22 cellular contexts compared by ENCODE assay signal in the genomic region with DNA sequence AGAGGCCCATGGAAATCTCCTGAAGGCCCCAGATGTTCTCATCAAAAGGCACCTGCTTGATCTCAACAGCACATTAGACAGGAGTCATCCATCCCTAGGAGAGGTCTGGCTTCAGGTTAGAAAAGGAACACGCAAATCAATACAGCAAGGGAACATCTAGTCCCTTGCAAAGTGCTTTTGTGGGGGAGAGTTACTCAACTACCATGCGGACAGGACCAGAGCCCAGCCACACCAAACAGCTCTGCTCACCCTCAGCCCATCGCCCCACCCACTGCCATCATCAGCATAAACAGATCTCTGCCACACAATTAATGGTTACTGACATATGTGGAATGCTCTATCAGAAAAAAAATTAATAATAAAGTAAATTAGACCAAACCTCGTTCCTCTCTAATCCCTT.
"Had no signal": no experiment of that assay in that cellular context is flagged by ENCODE, and none has a peak within 500 bp of the region (broad histone marks: within the 10 kb centered on the region; RNA-seq: fewer than 3 reads in every experiment).

No MANE protein-coding gene starts in this region.

- H3K4me3 ChIP-seq: coronary artery, left ventricle myocardium inferior, pancreas, psoas muscle, right atrium auricular region, thyroid gland had no signal

- H3K9me3 ChIP-seq: left ventricle myocardium inferior, neutrophil, pancreas, psoas muscle, right atrium auricular region, thyroid gland had no signal

- H3K4me1 Mint-ChIP-seq: activated naive CD8-positive, alpha-beta T cell treated with anti-CD3 and anti-CD28 coated beads for 36 hours; memory B cell had no signal

- DNase-seq: activated CD4-positive, alpha-beta T cell treated with anti-CD3 and anti-CD28 coated beads for 1 hour; activated CD4-positive, alpha-beta T cell treated with anti-CD3 and anti-CD28 coated beads, Interleukin-2, amount 50 U/mL, for 1 hour; activated CD8-positive, alpha-beta T cell treated with anti-CD3 and anti-CD28 coated beads, Interleukin-2, amount 10 ng/mL, durations not matched to agents 7 days and 5 days; activated naive CD4-positive, alpha-beta T cell treated with Interleukin-2 at 50 U/mL for 16 hours; activated naive CD8-positive, alpha-beta T cell treated with anti-CD3 and anti-CD28 coated beads for 36 hours; activated T-cell treated with anti-CD3 and anti-CD28 coated beads, Interleukin-2, amount 50 U/mL, for 1 hour; amniotic stem cell; cerebellar nuclear complex; endodermal cell; foreskin keratinocyte; left ventricle myocardium inferior; pancreas; psoas muscle; stimulated activated CD4-positive, alpha-beta T cell treated with anti-CD3 and anti-CD28 coated beads, Interleukin-4, amount 100 ng/mL, for 24 hours; stimulated activated naive CD4-positive, alpha-beta T cell treated with Interleukin-2 at 50 U/mL for 16 hours; thyroid gland had no signal

- H3K27ac ChIP-seq: coronary artery, foreskin keratinocyte, left ventricle myocardium inferior, neutrophil, pancreas, psoas muscle, right atrium auricular region, thyroid gland, VCaP had no signal

- H3K27me3 ChIP-seq: foreskin keratinocyte, neutrophil, pancreas, right atrium auricular region, thyroid gland had no signal

- H3K36me3 ChIP-seq: left ventricle myocardium inferior, neutrophil, pancreas, right atrium auricular region, thyroid gland had no signal

- H3K4me1 ChIP-seq: foreskin keratinocyte, pancreas, psoas muscle, thyroid gland had no signal

- ATAC-seq: activated CD8-positive, alpha-beta T cell treated with anti-CD3 and anti-CD28 coated beads, Interleukin-2, amount 10 ng/mL, durations not matched to agents 7 days and 5 days; pancreas; psoas muscle; SK-N-SH treated with all-trans-retinoic acid at 6 μM for 48 hours had no signal

- H3K36me3 Mint-ChIP-seq: activated naive CD8-positive, alpha-beta T cell treated with anti-CD3 and anti-CD28 coated beads for 36 hours; memory B cell had no signal

- H3K9me3 Mint-ChIP-seq: activated naive CD8-positive, alpha-beta T cell treated with anti-CD3 and anti-CD28 coated beads for 36 hours; endodermal cell; memory B cell had no signal

- H3K4me3 Mint-ChIP-seq: activated CD8-positive, alpha-beta T cell treated with anti-CD3 and anti-CD28 coated beads, Interleukin-2, amount 10 ng/mL, durations not matched to agents 7 days and 5 days; activated naive CD8-positive, alpha-beta T cell treated with anti-CD3 and anti-CD28 coated beads for 36 hours; endodermal cell; memory B cell had no signal

- H3K27ac Mint-ChIP-seq: activated CD8-positive, alpha-beta T cell treated with anti-CD3 and anti-CD28 coated beads, Interleukin-2, amount 10 ng/mL, durations not matched to agents 7 days and 5 days; activated naive CD8-positive, alpha-beta T cell treated with anti-CD3 and anti-CD28 coated beads for 36 hours; endodermal cell; memory B cell had no signal

- H3K27me3 Mint-ChIP-seq: activated naive CD8-positive, alpha-beta T cell treated with anti-CD3 and anti-CD28 coated beads for 36 hours had no signal
